Comparison of ENCODE assay signal across 15 cellular contexts in genomic region chr2:189218236-189218635, GRCh38.
"Had no signal": no experiment of that assay in that cellular context is flagged by ENCODE, and none has a peak within 500 bp of the region (broad histone marks: within the 10 kb centered on the region; RNA-seq: fewer than 3 reads in every experiment).

No MANE protein-coding gene starts in this region.

- H3K4me1 ChIP-seq: colonic mucosa, vagina had no signal

- DNase-seq: activated CD4-positive, alpha-beta memory T cell treated with anti-CD3 and anti-CD28 coated beads for 36 hours; activated effector memory CD4-positive, alpha-beta T cell treated with anti-CD3 and anti-CD28 coated beads, Interleukin-2, amount 50 U/mL, for 16 hours; activated naive CD8-positive, alpha-beta T cell treated with anti-CD3 and anti-CD28 coated beads for 36 hours; activated T-cell treated with anti-CD3 and anti-CD28 coated beads, Interleukin-2, amount 50 U/mL, for 4 hours; colonic mucosa; effector CD4-positive, alpha-beta T cell; hippocampal formation; naive B cell; retina; small intestine; T-helper 9 cell; tibial artery had no signal

- H3K36me3 ChIP-seq: cardiac muscle cell, colonic mucosa, tibial artery, vagina had no signal

- FAIRE-seq: small intestine had no signal

- H3K4me3 ChIP-seq: cardiac muscle cell, colonic mucosa, tibial artery, vagina had no signal

- H3K27me3 Mint-ChIP-seq: activated CD4-positive, alpha-beta memory T cell treated with anti-CD3 and anti-CD28 coated beads for 36 hours; activated naive CD8-positive, alpha-beta T cell treated with anti-CD3 and anti-CD28 coated beads for 36 hours; naive B cell had no signal

- H3K27ac Mint-ChIP-seq: activated CD4-positive, alpha-beta memory T cell treated with anti-CD3 and anti-CD28 coated beads for 36 hours; activated naive CD8-positive, alpha-beta T cell treated with anti-CD3 and anti-CD28 coated beads for 36 hours; naive B cell; stimulated activated effector memory CD8-positive, alpha-beta T cell treated with anti-CD3 and anti-CD28 coated beads, Interleukin-12 subunit alpha, Interleukin-12 subunit beta, amount 100 ng/mL, for 72 hours had no signal

- H3K27me3 ChIP-seq: cardiac muscle cell, colonic mucosa, tibial artery, vagina had no signal

- H3K4me3 Mint-ChIP-seq: activated CD4-positive, alpha-beta memory T cell treated with anti-CD3 and anti-CD28 coated beads for 36 hours; activated naive CD8-positive, alpha-beta T cell treated with anti-CD3 and anti-CD28 coated beads for 36 hours; activated T-cell treated with anti-CD3 and anti-CD28 coated beads, Interleukin-2, amount 50 U/mL, for 4 hours; stimulated activated effector memory CD8-positive, alpha-beta T cell treated with anti-CD3 and anti-CD28 coated beads, Interleukin-12 subunit alpha, Interleukin-12 subunit beta, amount 100 ng/mL, for 72 hours had no signal

- H3K4me1 Mint-ChIP-seq: naive B cell; stimulated activated effector memory CD8-positive, alpha-beta T cell treated with anti-CD3 and anti-CD28 coated beads, Interleukin-12 subunit alpha, Interleukin-12 subunit beta, amount 100 ng/mL, for 72 hours had no signal

- ATAC-seq: activated T-cell treated with anti-CD3 and anti-CD28 coated beads, Interleukin-2, amount 50 U/mL, for 4 hours; stimulated activated effector memory CD8-positive, alpha-beta T cell treated with anti-CD3 and anti-CD28 coated beads, Interleukin-12 subunit alpha, Interleukin-12 subunit beta, amount 100 ng/mL, for 72 hours had no signal

- H3K9me3 Mint-ChIP-seq: activated CD4-positive, alpha-beta memory T cell treated with anti-CD3 and anti-CD28 coated beads for 36 hours; activated naive CD8-positive, alpha-beta T cell treated with anti-CD3 and anti-CD28 coated beads for 36 hours; activated T-cell treated with anti-CD3 and anti-CD28 coated beads, Interleukin-2, amount 50 U/mL, for 4 hours; naive B cell; stimulated activated effector memory CD8-positive, alpha-beta T cell treated with anti-CD3 and anti-CD28 coated beads, Interleukin-12 subunit alpha, Interleukin-12 subunit beta, amount 100 ng/mL, for 72 hours had no signal

- H3K36me3 Mint-ChIP-seq: activated CD4-positive, alpha-beta memory T cell treated with anti-CD3 and anti-CD28 coated beads for 36 hours; activated naive CD8-positive, alpha-beta T cell treated with anti-CD3 and anti-CD28 coated beads for 36 hours; naive B cell; stimulated activated effector memory CD8-positive, alpha-beta T cell treated with anti-CD3 and anti-CD28 coated beads, Interleukin-12 subunit alpha, Interleukin-12 subunit beta, amount 100 ng/mL, for 72 hours had no signal

- H3K27ac ChIP-seq: cardiac muscle cell, colonic mucosa, tibial artery, vagina had no signal

- H3K9me3 ChIP-seq: colonic mucosa, tibial artery, vagina had no signal
